In the genomic region with DNA sequence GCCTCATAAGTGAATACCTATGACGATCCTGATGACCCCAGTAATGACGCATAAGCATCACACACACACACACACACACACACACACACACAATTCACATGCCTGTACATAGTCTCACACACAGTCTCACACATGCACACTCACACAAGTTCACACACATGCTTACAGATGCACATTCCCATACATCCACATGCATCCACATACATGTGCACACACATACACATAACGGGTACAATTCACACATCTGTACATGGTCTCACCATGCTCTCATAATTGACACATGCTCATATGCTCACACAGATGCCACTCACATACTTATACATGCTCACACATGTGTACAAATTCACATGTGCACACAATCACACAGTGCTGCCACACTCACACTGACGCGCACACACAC, we compare ENCODE assay signal across 21 cellular contexts.
DNase-seq lines count a peak whose midpoint lies in the region; ATAC-seq, FAIRE-seq and TF ChIP-seq lines count a peak whose summit lies in the region.
"Had no signal": no experiment of that assay in that cellular context is flagged by ENCODE, and none has a peak within 500 bp of the region (broad histone marks: within the 10 kb centered on the region; RNA-seq: fewer than 3 reads in every experiment).

No MANE protein-coding gene starts in this region.

- POLR2A ChIA-PET in HEK293 (lab: Yijun Ruan, JAX): no interaction called here

- H3K4me1 Mint-ChIP-seq in brain: peaks cover 20% of the 10 kb centered on the region
- H3K4me1 Mint-ChIP-seq in nephron progenitor cell: peaks cover 11% of the 10 kb centered on the region
- H3K4me1 Mint-ChIP-seq: B cell, GM23338 had no signal

- FAIRE-seq in urothelium cell line (lab: Jason Lieb, UNC): peak; percentile 99
- FAIRE-seq: G401.6, GM12892, GM19239, H54 had no signal

- ATAC-seq in left lobe of liver: no peak
- ATAC-seq: CD8-positive, alpha-beta T cell; GM23338 had no signal

- no peaks in the 10 kb centered on the region for H3K4me1 ChIP-seq in HEK293 (ENCODE audit: control insufficient read depth, insufficient read depth, low read length)
- H3K4me1 ChIP-seq: Caco-2, HAP-1 had no signal

- H3K36me3 Mint-ChIP-seq in brain (no peaks in the 10 kb centered on the region), nephron progenitor cell (ENCODE audit: low read depth) (no peaks in the 10 kb centered on the region)
- H3K36me3 Mint-ChIP-seq: CD4-positive, CD25-positive, alpha-beta regulatory T cell; CD8-positive, alpha-beta T cell had no signal

- H3K9me3 ChIP-seq in HEK293 (ENCODE audit: control insufficient read depth, insufficient read depth, low read depth, low read length): no peaks in the 10 kb centered on the region
- H3K9me3 ChIP-seq: Caco-2, HAP-1 had no signal

- H3K4me3 ChIP-seq in HEK293 (ENCODE audit: low read depth, low read length): no peak overlapping the region
- H3K4me3 ChIP-seq: BLaER1, GM23338, HAP-1 had no signal

- no peak overlapping the region for H3K27ac ChIP-seq in HEK293 (ENCODE audit: extremely low read depth, low read depth, low read length)
- H3K27ac ChIP-seq: BLaER1, C4-2B had no signal

- H3K27me3 Mint-ChIP-seq in brain (peaks cover 19% of the 10 kb centered on the region), nephron progenitor cell (ENCODE audit: low read depth, poor library complexity) (peaks cover 7% of the 10 kb centered on the region)
- H3K27me3 Mint-ChIP-seq: B cell; CD4-positive, CD25-positive, alpha-beta regulatory T cell had no signal

- DNase-seq in nephron progenitor cell (no peak), urothelium cell line (ENCODE audit: low spot score) (no peak), SK-N-DZ (ENCODE audit: low spot score) (no peak), left lobe of liver (ENCODE audit: low spot score) (no peak), NCI-H345 treated with DMSO at 0.1 percent for 48 hours (lab: John Stamatoyannopoulos, UW; ENCODE audit: unreplicated experiment) (no peak)
- DNase-seq: Caco-2; CD4-positive, CD25-positive, alpha-beta regulatory T cell; CD8-positive, alpha-beta T cell; DMS153; DND-41 had no signal

- H3K4me3 Mint-ChIP-seq in brain (no peak overlapping the region), nephron progenitor cell (no peak overlapping the region)
- H3K4me3 Mint-ChIP-seq: B cell; CD4-positive, CD25-positive, alpha-beta regulatory T cell; CD8-positive, alpha-beta T cell; GM23338 had no signal

- TF ChIP-seq CTCF in HEK293 (tag by site-specific recombination; IDR thresholded peaks at IDR 0.05) (no peak), brain (conservative IDR thresholded peaks at IDR 0.05) (no peak), nephron progenitor cell (IDR thresholded peaks at IDR 0.05) (no peak)

- H3K27ac Mint-ChIP-seq in brain (peak overlapping the region in 3 of 5 experiments; percentile 6 to 83 (median 15)), nephron progenitor cell (peak overlapping the region; percentile 7)
- H3K27ac Mint-ChIP-seq: B cell; CD4-positive, CD25-positive, alpha-beta regulatory T cell; CD8-positive, alpha-beta T cell had no signal

- H3K9me3 Mint-ChIP-seq in brain (peaks cover 0 to 10% (median 2%) of the 10 kb centered on the region in 5 experiments), nephron progenitor cell (peaks cover 16% of the 10 kb centered on the region)

- CTCF ChIA-PET in HEK293 (lab: Yijun Ruan, JAX): interaction anchor here (0.7 kb wide), 1 partner anchor 64 kb away, joined by 3 read pairs; no protein-coding TSS in a partner anchor

- H3K36me3 ChIP-seq in HEK293 (ENCODE audit: control insufficient read depth in 2 of 2, insufficient read depth in 1 of 2, low read length in 2 of 2): no peaks in the 10 kb centered on the region
- H3K36me3 ChIP-seq: BLaER1, HAP-1 had no signal

TF ChIP-seq in HEK293, 187 proteins besides CTCF, POLR2A, EP300 and RAD21:
- TF ChIP-seq ZNF214 (tag by site-specific recombination; IDR thresholded peaks at IDR 0.05; ENCODE audit: borderline replicate concordance) (no peak), GLIS1 (tag by site-specific recombination; IDR thresholded peaks at IDR 0.05) (no peak), ZNF239 (tag by site-specific recombination; IDR thresholded peaks at IDR 0.05) (no peak), ZNF777 (tag by site-specific recombination; IDR thresholded peaks at IDR 0.05; ENCODE audit: borderline replicate concordance) (0 out of 2 replicates have a peak, but pooled peaks have one; percentile 28), ZNF274 (IDR thresholded peaks at IDR 0.05; ENCODE audit: low read length) (no peak), ZNF274 (tag by site-specific recombination; IDR thresholded peaks at IDR 0.05; ENCODE audit: borderline replicate concordance) (0 out of 2 replicates have a peak, but pooled peaks have one; percentile 18), ZNF473 (tag by site-specific recombination; IDR thresholded peaks at IDR 0.05) (peak; percentile 39; the same call in 1 of the 2 replicates), ZNF175 (tag by site-specific recombination; IDR thresholded peaks at IDR 0.05) (0 out of 2 replicates have a peak, but pooled peaks have one; percentile 96), ZNF19 (tag by site-specific recombination; IDR thresholded peaks at IDR 0.05; ENCODE audit: low read depth) (no peak), ZNF571 (tag by site-specific recombination; IDR thresholded peaks at IDR 0.05) (0 out of 2 replicates have a peak, but pooled peaks have one; percentile 38), ZBTB21 (tag by site-specific recombination; IDR thresholded peaks at IDR 0.05) (no peak), BCL11B (tag by site-specific recombination; IDR thresholded peaks at IDR 0.05; ENCODE audit: low read depth) (no peak; the same call in 1 of the 2 replicates), YY1 (tag by site-specific recombination; IDR thresholded peaks at IDR 0.05) (no peak), GLIS2 (tag by site-specific recombination; IDR thresholded peaks at IDR 0.05) (no peak), ZNF48 (tag by site-specific recombination; IDR thresholded peaks at IDR 0.05) (no peak)
- TF ChIP-seq, protein P1, sequence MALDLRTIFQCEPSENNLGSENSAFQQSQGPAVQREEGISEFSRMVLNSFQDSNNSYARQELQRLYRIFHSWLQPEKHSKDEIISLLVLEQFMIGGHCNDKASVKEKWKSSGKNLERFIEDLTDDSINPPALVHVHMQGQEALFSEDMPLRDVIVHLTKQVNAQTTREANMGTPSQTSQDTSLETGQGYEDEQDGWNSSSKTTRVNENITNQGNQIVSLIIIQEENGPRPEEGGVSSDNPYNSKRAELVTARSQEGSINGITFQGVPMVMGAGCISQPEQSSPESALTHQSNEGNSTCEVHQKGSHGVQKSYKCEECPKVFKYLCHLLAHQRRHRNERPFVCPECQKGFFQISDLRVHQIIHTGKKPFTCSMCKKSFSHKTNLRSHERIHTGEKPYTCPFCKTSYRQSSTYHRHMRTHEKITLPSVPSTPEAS (tag by site-specific recombination; IDR thresholded peaks at IDR 0.05): peak; percentile 70
- TF ChIP-seq, protein P2, sequence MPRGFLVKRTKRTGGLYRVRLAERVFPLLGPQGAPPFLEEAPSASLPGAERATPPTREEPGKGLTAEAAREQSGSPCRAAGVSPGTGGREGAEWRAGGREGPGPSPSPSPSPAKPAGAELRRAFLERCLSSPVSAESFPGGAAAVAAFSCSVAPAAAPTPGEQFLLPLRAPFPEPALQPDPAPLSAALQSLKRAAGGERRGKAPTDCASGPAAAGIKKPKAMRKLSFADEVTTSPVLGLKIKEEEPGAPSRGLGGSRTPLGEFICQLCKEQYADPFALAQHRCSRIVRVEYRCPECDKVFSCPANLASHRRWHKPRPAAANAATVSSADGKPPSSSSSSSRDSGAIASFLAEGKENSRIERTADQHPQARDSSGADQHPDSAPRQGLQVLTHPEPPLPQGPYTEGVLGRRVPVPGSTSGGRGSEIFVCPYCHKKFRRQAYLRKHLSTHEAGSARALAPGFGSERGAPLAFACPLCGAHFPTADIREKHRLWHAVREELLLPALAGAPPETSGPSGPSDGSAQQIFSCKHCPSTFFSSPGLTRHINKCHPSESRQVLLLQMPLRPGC (tag by site-specific recombination; IDR thresholded peaks at IDR 0.05): peak; percentile 46; the same call in 1 of the 2 replicates
- TF ChIP-seq, protein P3, sequence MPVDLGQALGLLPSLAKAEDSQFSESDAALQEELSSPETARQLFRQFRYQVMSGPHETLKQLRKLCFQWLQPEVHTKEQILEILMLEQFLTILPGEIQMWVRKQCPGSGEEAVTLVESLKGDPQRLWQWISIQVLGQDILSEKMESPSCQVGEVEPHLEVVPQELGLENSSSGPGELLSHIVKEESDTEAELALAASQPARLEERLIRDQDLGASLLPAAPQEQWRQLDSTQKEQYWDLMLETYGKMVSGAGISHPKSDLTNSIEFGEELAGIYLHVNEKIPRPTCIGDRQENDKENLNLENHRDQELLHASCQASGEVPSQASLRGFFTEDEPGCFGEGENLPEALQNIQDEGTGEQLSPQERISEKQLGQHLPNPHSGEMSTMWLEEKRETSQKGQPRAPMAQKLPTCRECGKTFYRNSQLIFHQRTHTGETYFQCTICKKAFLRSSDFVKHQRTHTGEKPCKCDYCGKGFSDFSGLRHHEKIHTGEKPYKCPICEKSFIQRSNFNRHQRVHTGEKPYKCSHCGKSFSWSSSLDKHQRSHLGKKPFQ (tag by site-specific recombination; IDR thresholded peaks at IDR 0.05): peak; percentile 85
TF ChIP-seq in HEK293: peak in this region for 8.
